Comparison of ENCODE assay signal across 3 cellular contexts in genomic region chr12:111569363-111570089, GRCh38.
TF ChIP-seq lines count a peak whose summit lies in the region.

No MANE protein-coding gene starts in this region.

TF ChIP-seq in HepG2, 621 proteins besides CTCF, POLR2A, EP300 and RAD21:
- no peak for TF ChIP-seq STAG1 (CRISPR knock-in tag; IDR thresholded peaks at IDR 0.05)
- TF ChIP-seq ZNF772 (CRISPR knock-in tag; IDR thresholded peaks at IDR 0.05) = no peak
- no peak for TF ChIP-seq KAT7 (CRISPR knock-in tag; IDR thresholded peaks at IDR 0.05; ENCODE audit: borderline replicate concordance)
- TF ChIP-seq ZC3H4 (CRISPR knock-in tag; IDR thresholded peaks at IDR 0.05; ENCODE audit: borderline replicate concordance) = no peak
TF ChIP-seq in HepG2: peak in this region for 0.

TF ChIP-seq in WTC11, 78 proteins besides CTCF, POLR2A, EP300 and RAD21:
- TF ChIP-seq ZNF317 (CRISPR knock-in tag; IDR thresholded peaks at IDR 0.05; ENCODE audit: borderline replicate concordance, low read depth) (no peak), NFYB (CRISPR knock-in tag; conservative IDR thresholded peaks at IDR 0.05; ENCODE audit: low read depth) (no peak), CREB1 (CRISPR knock-in tag; IDR thresholded peaks at IDR 0.05) (no peak), CBFB (CRISPR knock-in tag; IDR thresholded peaks at IDR 0.05; ENCODE audit: low read depth) (no peak), ATF6 (CRISPR knock-in tag; IDR thresholded peaks at IDR 0.05) (no peak), JUN (CRISPR knock-in tag; IDR thresholded peaks at IDR 0.05) (no peak), MXD4 (CRISPR knock-in tag; IDR thresholded peaks at IDR 0.05; ENCODE audit: borderline replicate concordance) (no peak), ZBTB43 (CRISPR knock-in tag; IDR thresholded peaks at IDR 0.05) (no peak), SOX15 (CRISPR knock-in tag; IDR thresholded peaks at IDR 0.05) (no peak), NR1H2 (CRISPR knock-in tag; IDR thresholded peaks at IDR 0.05) (no peak), MAX (CRISPR knock-in tag; IDR thresholded peaks at IDR 0.05) (no peak), ZBTB21 (CRISPR knock-in tag; IDR thresholded peaks at IDR 0.05; ENCODE audit: borderline replicate concordance) (no peak)

TF ChIP-seq in HEK293T, 16 proteins besides CTCF, POLR2A, EP300 and RAD21:
- no peak for TF ChIP-seq LEF1 (IDR thresholded peaks at IDR 0.05; ENCODE audit: borderline replicate concordance)
- no peak for TF ChIP-seq SP1 (IDR thresholded peaks at IDR 0.05)
- TF ChIP-seq SUZ12 (IDR thresholded peaks at IDR 0.05) = no peak
- TF ChIP-seq NFRKB (IDR thresholded peaks at IDR 0.05) = no peak
- no peak for TF ChIP-seq PKNOX1 (IDR thresholded peaks at IDR 0.05)
- TF ChIP-seq CTBP1 (IDR thresholded peaks at IDR 0.05; ENCODE audit: borderline replicate concordance) = no peak
- TF ChIP-seq ARNT (IDR thresholded peaks at IDR 0.05) = no peak
- no peak for TF ChIP-seq ZNF384 (IDR thresholded peaks at IDR 0.05)
- no peak for TF ChIP-seq BHLHE40 (IDR thresholded peaks at IDR 0.05; ENCODE audit: borderline replicate concordance)
- TF ChIP-seq HDGF (IDR thresholded peaks at IDR 0.05; ENCODE audit: borderline replicate concordance) = no peak
